Comparison of ENCODE assay signal across 17 cellular contexts in the genomic region with DNA sequence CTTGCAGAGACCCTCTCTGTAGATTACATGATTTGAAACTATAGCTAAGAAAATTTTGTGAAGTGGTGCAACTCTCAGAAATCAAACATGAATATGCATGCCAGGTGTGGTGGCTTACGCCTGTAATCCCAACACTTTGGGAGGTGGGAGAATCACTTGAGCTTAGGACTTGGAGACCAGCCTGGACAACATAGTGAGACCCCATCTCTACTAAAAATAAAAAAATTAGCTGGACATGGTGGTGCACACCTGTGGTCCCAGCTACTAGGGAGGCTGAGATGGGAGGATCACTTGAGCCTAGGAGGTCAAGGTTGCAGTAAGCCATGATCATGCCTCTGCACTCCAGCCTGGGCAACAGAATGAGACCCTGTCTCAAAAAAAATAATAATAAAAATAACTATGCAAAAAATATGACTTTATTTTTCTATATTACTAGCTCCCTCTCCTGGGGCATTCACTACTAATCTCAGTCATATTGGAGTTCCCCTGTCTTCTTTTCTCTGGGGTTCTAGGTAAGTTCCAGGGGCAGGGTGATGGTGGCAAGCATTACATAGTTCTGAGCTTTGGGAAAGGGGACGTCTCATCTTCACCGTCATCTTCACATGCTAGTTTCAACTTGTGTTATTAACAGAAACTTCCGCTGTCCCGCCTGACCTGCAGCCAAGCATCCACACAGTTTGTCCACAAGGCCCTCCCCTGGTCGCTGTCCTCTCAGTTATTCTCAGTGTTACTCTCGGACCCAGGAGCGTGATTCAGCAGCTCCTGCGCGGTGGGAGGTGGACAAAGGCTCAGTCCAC.
A peak's percentile ranks its signal among the peaks of the same experiment; 100 is the strongest.
DNase-seq lines count a peak whose midpoint lies in the region; ATAC-seq lines count a peak whose summit lies in the region.
"Had no signal": no experiment of that assay in that cellular context is flagged by ENCODE, and none has a peak within 500 bp of the region (broad histone marks: within the 10 kb centered on the region; RNA-seq: fewer than 3 reads in every experiment).

No MANE protein-coding gene starts in this region.

- H3K27ac Mint-ChIP-seq in stimulated activated memory B cell treated with anti-CD40 and anti-IgM and Interleukin-4, amounts not matched to agents 10 μg/mL and 1 μg/mL and 100 μg/mL, for 72 hours, result peak overlapping the region; percentile 40
- H3K27ac Mint-ChIP-seq: activated CD4-positive, alpha-beta T cell treated with anti-CD3 and anti-CD28 coated beads, Interleukin-2, amount 10 ng/mL, durations not matched to agents 24 days and 14 days; activated T-cell treated with anti-CD3 and anti-CD28 coated beads, Interleukin-2, amount 50 U/mL, for 24 hours; natural killer cell; progenitor cell of endocrine pancreas had no signal

- H3K36me3 Mint-ChIP-seq in stimulated activated memory B cell treated with anti-CD40 and anti-IgM and Interleukin-4, amounts not matched to agents 10 μg/mL and 1 μg/mL and 100 μg/mL, for 72 hours, result no peaks in the 10 kb centered on the region
- H3K36me3 Mint-ChIP-seq: natural killer cell had no signal

- H3K4me1 Mint-ChIP-seq in stimulated activated memory B cell treated with anti-CD40 and anti-IgM and Interleukin-4, amounts not matched to agents 10 μg/mL and 1 μg/mL and 100 μg/mL, for 72 hours, result peaks cover 29% of the 10 kb centered on the region

- no peak for DNase-seq in SKM-1 (lab: John Stamatoyannopoulos, UW; ENCODE audit: unreplicated experiment)
- DNase-seq in NCI-H2196 (lab: John Stamatoyannopoulos, UW; ENCODE audit: unreplicated experiment), result no peak
- DNase-seq in NCI-H1105 (lab: John Stamatoyannopoulos, UW), result no peak
- DNase-seq: activated CD4-positive, alpha-beta T cell treated with anti-CD3 and anti-CD28 coated beads, Interleukin-2, amount 10 ng/mL, durations not matched to agents 24 days and 14 days; activated T-cell treated with anti-CD3 and anti-CD28 coated beads, Interleukin-2, amount 50 U/mL, for 24 hours; adrenal gland; gastrocnemius medialis; natural killer cell; NCI-H1436 treated with DMSO at 0.1 percent for 48 hours; NCI-H446 had no signal

- peak; percentile 36 for ATAC-seq in GM18870 (IDR thresholded peaks at IDR 0.05; ENCODE audit: unreplicated experiment)
- peak; percentile 56 for ATAC-seq in GM21576 (IDR thresholded peaks at IDR 0.05; ENCODE audit: unreplicated experiment)
- ATAC-seq in HG03108 (IDR thresholded peaks at IDR 0.05; ENCODE audit: unreplicated experiment), result peak; percentile 51
- peak; percentile 59 for ATAC-seq in stimulated activated memory B cell treated with anti-CD40 and anti-IgM and Interleukin-4, amounts not matched to agents 10 μg/mL and 1 μg/mL and 100 μg/mL, for 72 hours
- no peak for ATAC-seq in HG03378 (IDR thresholded peaks at IDR 0.05; ENCODE audit: unreplicated experiment)
- ATAC-seq: gastrocnemius medialis, natural killer cell had no signal

- no peak overlapping the region for H3K4me3 Mint-ChIP-seq in stimulated activated memory B cell treated with anti-CD40 and anti-IgM and Interleukin-4, amounts not matched to agents 10 μg/mL and 1 μg/mL and 100 μg/mL, for 72 hours
- H3K4me3 Mint-ChIP-seq: activated CD4-positive, alpha-beta T cell treated with anti-CD3 and anti-CD28 coated beads, Interleukin-2, amount 10 ng/mL, durations not matched to agents 24 days and 14 days; activated T-cell treated with anti-CD3 and anti-CD28 coated beads, Interleukin-2, amount 50 U/mL, for 24 hours; central memory CD8-positive, alpha-beta T cell; natural killer cell had no signal

- peaks cover 24% of the 10 kb centered on the region for H3K27me3 Mint-ChIP-seq in stimulated activated memory B cell treated with anti-CD40 and anti-IgM and Interleukin-4, amounts not matched to agents 10 μg/mL and 1 μg/mL and 100 μg/mL, for 72 hours

- H3K9me3 Mint-ChIP-seq in stimulated activated memory B cell treated with anti-CD40 and anti-IgM and Interleukin-4, amounts not matched to agents 10 μg/mL and 1 μg/mL and 100 μg/mL, for 72 hours, result no peaks in the 10 kb centered on the region
- H3K9me3 Mint-ChIP-seq: activated CD4-positive, alpha-beta T cell treated with anti-CD3 and anti-CD28 coated beads, Interleukin-2, amount 10 ng/mL, durations not matched to agents 24 days and 14 days; activated T-cell treated with anti-CD3 and anti-CD28 coated beads, Interleukin-2, amount 50 U/mL, for 24 hours; central memory CD8-positive, alpha-beta T cell; natural killer cell had no signal
